ENCODE assay signal across 30 cellular contexts in genomic region chr16:81533175-81533507, GRCh38.
DNase-seq lines count a peak whose midpoint lies in the region; ATAC-seq, FAIRE-seq and TF ChIP-seq lines count a peak whose summit lies in the region.
"Had no signal": no experiment of that assay in that cellular context is flagged by ENCODE, and none has a peak within 500 bp of the region (broad histone marks: within the 10 kb centered on the region; RNA-seq: fewer than 3 reads in every experiment).

No MANE protein-coding gene starts in this region.

- no peak for TF ChIP-seq EP300 in A549 (IDR thresholded peaks at IDR 0.05)

- H3K9me3 Mint-ChIP-seq in brain, result peaks cover 11 to 30% (median 21%) of the 10 kb centered on the region in 5 experiments
- no peaks in the 10 kb centered on the region for H3K9me3 Mint-ChIP-seq in activated CD4-positive, alpha-beta memory T cell treated with anti-CD3 and anti-CD28 coated beads for 36 hours
- H3K9me3 Mint-ChIP-seq: memory B cell had no signal

- peak overlapping the region; percentile 51 for H2BK5ac ChIP-seq in mesenchymal stem cell (ENCODE audit: low read depth, low read length, poor library complexity, severe bottlenecking)

- H3K36me3 Mint-ChIP-seq in brain, result peaks cover 70% of the 10 kb centered on the region
- no peaks in the 10 kb centered on the region for H3K36me3 Mint-ChIP-seq in activated CD4-positive, alpha-beta memory T cell treated with anti-CD3 and anti-CD28 coated beads for 36 hours

- H4K8ac ChIP-seq in mesenchymal stem cell (ENCODE audit: low read length), result no peak overlapping the region

- H2AK5ac ChIP-seq in mesenchymal stem cell (ENCODE audit: low read length, severe bottlenecking), result no peak overlapping the region

- H3K4me1 ChIP-seq in A549 (peaks cover 94% of the 10 kb centered on the region), Panc1 (ENCODE audit: control insufficient read depth, insufficient read depth, low read length) (peaks cover 49% of the 10 kb centered on the region), mesenchymal stem cell (ENCODE audit: control insufficient read depth, insufficient read depth, low read depth, low read length) (peaks cover 25% of the 10 kb centered on the region)
- H3K4me1 ChIP-seq: BE2C had no signal

- H3K27ac Mint-ChIP-seq in brain, result peak overlapping the region in 4 of 5 experiments; percentile 1 to 76 (median 32)
- H3K27ac Mint-ChIP-seq in activated CD4-positive, alpha-beta memory T cell treated with anti-CD3 and anti-CD28 coated beads for 36 hours, result no peak overlapping the region
- H3K27ac Mint-ChIP-seq: activated CD4-positive, alpha-beta T cell treated with anti-CD3 and anti-CD28 coated beads for 36 hours; memory B cell had no signal

- H3K27me3 Mint-ChIP-seq in brain, result no peaks in the 10 kb centered on the region
- no peaks in the 10 kb centered on the region for H3K27me3 Mint-ChIP-seq in activated CD4-positive, alpha-beta memory T cell treated with anti-CD3 and anti-CD28 coated beads for 36 hours
- H3K27me3 Mint-ChIP-seq: activated CD4-positive, alpha-beta T cell treated with anti-CD3 and anti-CD28 coated beads for 36 hours; memory B cell had no signal

- H3K23ac ChIP-seq in mesenchymal stem cell (ENCODE audit: low read length in 2 of 2), result no peak overlapping the region

- H2BK12ac ChIP-seq in mesenchymal stem cell (ENCODE audit: low read length in 2 of 2), result no peak overlapping the region

- no peak overlapping the region for H3K9ac ChIP-seq in mesenchymal stem cell (ENCODE audit: low read length)

- no peak for TF ChIP-seq CTCF in A549 (IDR thresholded peaks at IDR 0.05)
- TF ChIP-seq CTCF in Panc1 (IDR thresholded peaks at IDR 0.05), result no peak
- no peak for TF ChIP-seq CTCF in brain (conservative IDR thresholded peaks at IDR 0.05)

- H2BK15ac ChIP-seq in mesenchymal stem cell (ENCODE audit: low read depth, poor library complexity, severe bottlenecking), result no peak overlapping the region

- H3K27ac ChIP-seq in A549, result peak overlapping the region; percentile 64 to 80
- H3K27ac ChIP-seq in Panc1 (ENCODE audit: low read length), result peak overlapping the region; percentile 31; the same call in 1 of the 2 replicates
- H3K27ac ChIP-seq in mesenchymal stem cell (ENCODE audit: low read length, poor library complexity, severe bottlenecking), result peak overlapping the region; percentile 43
- H3K27ac ChIP-seq: cardiac muscle cell, coronary artery, SK-N-MC had no signal

- CTCF ChIA-PET in A549 (lab: Yijun Ruan, JAX) (interaction anchor here (1.5 kb wide), 1 partner anchor 90 kb away, joined by 3 read pairs; no protein-coding TSS in a partner anchor), Panc1 (lab: Charles Lee) (no interaction called here)
- CTCF ChIA-PET in activated CD4-positive, alpha-beta memory T cell treated with anti-CD3 and anti-CD28 coated beads for 36 hours (lab: Charles Lee), result no interaction called here

- no peaks in the 10 kb centered on the region; the same call in 1 of the 2 replicates for H3K36me3 ChIP-seq in Panc1 (ENCODE audit: control insufficient read depth, insufficient read depth, low read length)
- H3K36me3 ChIP-seq in mesenchymal stem cell (ENCODE audit: control insufficient read depth in 1 of 2, insufficient read depth in 2 of 2, low read depth in 1 of 2, low read length in 2 of 2), result peaks cover 0 to 3% of the 10 kb centered on the region in 2 experiments
- H3K36me3 ChIP-seq: BE2C, cardiac muscle cell, transverse colon had no signal

- peaks cover 53% of the 10 kb centered on the region for H3K4me1 Mint-ChIP-seq in brain
- H3K4me1 Mint-ChIP-seq in activated CD4-positive, alpha-beta memory T cell treated with anti-CD3 and anti-CD28 coated beads for 36 hours (ENCODE audit: low read depth), result peaks cover 6% of the 10 kb centered on the region

- 57% methylated on average over 3 of the region's 3 CpGs for WGBS in A549 (ENCODE audit: missing lambda C conversion rate)
- 65% methylated on average over 3 of the region's 3 CpGs for WGBS in mesenchymal stem cell

- H3K4me3 ChIP-seq in A549, result no peak overlapping the region
- no peak overlapping the region for H3K4me3 ChIP-seq in Panc1 (ENCODE audit: low read depth in 2 of 2, low read length in 2 of 2)
- H3K4me3 ChIP-seq in mesenchymal stem cell (ENCODE audit: insufficient read depth in 1 of 2, low read depth in 1 of 2, low read length in 2 of 2), result no peak overlapping the region
- H3K4me3 ChIP-seq: cardiac muscle cell, coronary artery, SK-N-MC, skin epidermis, transverse colon had no signal

- intact Hi-C loops in Panc1 (cut with micrococcal nuclease; ENCODE audit: unreplicated experiment), result no loop called here
- intact Hi-C loops in activated CD4-positive, alpha-beta memory T cell treated with anti-CD3 and anti-CD28 coated beads for 36 hours (cut with micrococcal nuclease), result no loop called here

- in situ Hi-C loops in Panc1 (cut with HindIII; ENCODE audit: low pct_unique_long_range_greater_than_20kb, low sequenced_read_pairs), result no loop called here

- H3K9me3 ChIP-seq in A549 (no peaks in the 10 kb centered on the region), Panc1 (ENCODE audit: control insufficient read depth, insufficient read depth, low read depth, low read length) (no peaks in the 10 kb centered on the region), mesenchymal stem cell (ENCODE audit: control insufficient read depth, low read length) (no peaks in the 10 kb centered on the region)
- H3K9me3 ChIP-seq: BE2C, transverse colon had no signal

- ATAC-seq in A549, result peak; percentile 4 to 12; a peak in 4 of 6 replicates
- no peak for ATAC-seq in Panc1
- ATAC-seq in HG03135 (IDR thresholded peaks at IDR 0.05; ENCODE audit: unreplicated experiment), result no peak
- ATAC-seq: activated CD4-positive, alpha-beta T cell treated with anti-CD3 and anti-CD28 coated beads for 36 hours had no signal

- DNase-seq in A549 (ENCODE audit: low read depth in 1 of 2, low spot score in 1 of 2) (no peak), Panc1 (ENCODE audit: low read depth, low spot score) (no peak), mesenchymal stem cell (no peak), anterior cingulate cortex (lab: John Stamatoyannopoulos, UW) (no peak), NCI-H2081 treated with DMSO at 0.1 percent for 48 hours (lab: John Stamatoyannopoulos, UW) (no peak)
- no peak for DNase-seq in activated CD4-positive, alpha-beta memory T cell treated with anti-CD3 and anti-CD28 coated beads for 36 hours
- DNase-seq: activated CD4-positive, alpha-beta T cell treated with anti-CD3 and anti-CD28 coated beads for 36 hours; activated naive CD4-positive, alpha-beta T cell treated with Interleukin-2 at 50 U/mL for 16 hours; activated T-cell treated with anti-CD3 and anti-CD28 coated beads, Interleukin-2, amount 50 U/mL, for 1 hour; amniotic stem cell; BE2C; DMS153; effector memory CD4-positive, alpha-beta T cell; foreskin melanocyte; NCI-H1105 treated with DMSO at 0.1 percent for 48 hours; NCI-H2081; NCI-H774; RPMI8226; stimulated activated CD4-positive, alpha-beta T cell treated with anti-CD3 and anti-CD28 coated beads, Interleukin-1b, Interleukin-23, amount 100 ng/mL, for 48 hours; stimulated activated CD8-positive, alpha-beta memory T cell treated with anti-CD3 and anti-CD28 coated beads, Interleukin-4, amount 100 ng/mL, for 48 hours; T-helper 2 cell had no signal

- peaks cover 37% of the 10 kb centered on the region for H3K79me1 ChIP-seq in mesenchymal stem cell (replicated peaks; ENCODE audit: low read length, poor library complexity, severe bottlenecking)

- no peak overlapping the region for H3K4ac ChIP-seq in mesenchymal stem cell (ENCODE audit: low read depth in 1 of 2, low read length in 2 of 2)

- no peak for FAIRE-seq in A549 (lab: Jason Lieb, UNC)
- FAIRE-seq: H1 had no signal

- H3K4me3 Mint-ChIP-seq in brain, result no peak overlapping the region
- no peak overlapping the region for H3K4me3 Mint-ChIP-seq in activated CD4-positive, alpha-beta memory T cell treated with anti-CD3 and anti-CD28 coated beads for 36 hours
- H3K4me3 Mint-ChIP-seq: activated CD4-positive, alpha-beta T cell treated with anti-CD3 and anti-CD28 coated beads for 36 hours; memory B cell had no signal

- H2AFZ ChIP-seq in mesenchymal stem cell (ENCODE audit: low read depth, low read length), result no peak overlapping the region

- no peak overlapping the region for H2BK120ac ChIP-seq in mesenchymal stem cell (ENCODE audit: low read depth, low read length)

- no peak for TF ChIP-seq POLR2A in A549 (IDR thresholded peaks at IDR 0.05; ENCODE audit: low read length)

- POLR2A ChIA-PET in A549 (lab: Yijun Ruan, JAX) (no interaction called here), Panc1 (lab: Charles Lee) (no interaction called here)
- POLR2A ChIA-PET in activated CD4-positive, alpha-beta memory T cell treated with anti-CD3 and anti-CD28 coated beads for 36 hours (lab: Charles Lee), result no interaction called here

- no peak overlapping the region for H3K14ac ChIP-seq in mesenchymal stem cell (ENCODE audit: low read length in 2 of 2)

- BruUV-seq in Panc1 (replicated peaks; lab: Mats Ljungman, UMichigan), result no TSS peak

- no peak overlapping the region for H3K18ac ChIP-seq in mesenchymal stem cell (ENCODE audit: low read depth in 1 of 2, low read length in 2 of 2)

- H3K27me3 ChIP-seq in Panc1 (ENCODE audit: control insufficient read depth, insufficient read depth, low read length), result no peaks in the 10 kb centered on the region
- no peaks in the 10 kb centered on the region for H3K27me3 ChIP-seq in mesenchymal stem cell (ENCODE audit: control insufficient read depth in 1 of 2, insufficient read depth in 1 of 2, low read length in 2 of 2)
- H3K27me3 ChIP-seq: BE2C, cardiac muscle cell, transverse colon had no signal

- no peak overlapping the region for H4K91ac ChIP-seq in mesenchymal stem cell (ENCODE audit: low read length)

- H3K4me2 ChIP-seq in A549, result peak overlapping the region; percentile 63
- no peak overlapping the region for H3K4me2 ChIP-seq in mesenchymal stem cell (ENCODE audit: low read length, poor library complexity, severe bottlenecking)

- TF ChIP-seq RAD21 in A549 (conservative IDR thresholded peaks at IDR 0.05 in 1 of 2, IDR thresholded peaks at IDR 0.05 in 1 of 2), result no peak

TF ChIP-seq in A549, 52 proteins besides CTCF, POLR2A, EP300 and RAD21:
- TF ChIP-seq CHD4 (IDR thresholded peaks at IDR 0.05; ENCODE audit: borderline replicate concordance) (no peak), FOSL2 (IDR thresholded peaks at IDR 0.05) (no peak), FOSL2 (CRISPR knock-in tag; IDR thresholded peaks at IDR 0.05) (peak; percentile 9; the same call in 1 of the 2 replicates)

Comparison
In these comparisons a context has a peak if more than half of its experiments do, and no peak if none do; other contexts are left out.
1. ATAC-seq: peak in A549 (2 of 2); none in Panc1 (single experiment) and HG03135 (single experiment).
2. Peak in every context shown above with its lines, with median percentiles within 50 percentile points of each other: H3K27ac ChIP-seq.